8 cellular contexts compared by ENCODE assay signal in the genomic region with DNA sequence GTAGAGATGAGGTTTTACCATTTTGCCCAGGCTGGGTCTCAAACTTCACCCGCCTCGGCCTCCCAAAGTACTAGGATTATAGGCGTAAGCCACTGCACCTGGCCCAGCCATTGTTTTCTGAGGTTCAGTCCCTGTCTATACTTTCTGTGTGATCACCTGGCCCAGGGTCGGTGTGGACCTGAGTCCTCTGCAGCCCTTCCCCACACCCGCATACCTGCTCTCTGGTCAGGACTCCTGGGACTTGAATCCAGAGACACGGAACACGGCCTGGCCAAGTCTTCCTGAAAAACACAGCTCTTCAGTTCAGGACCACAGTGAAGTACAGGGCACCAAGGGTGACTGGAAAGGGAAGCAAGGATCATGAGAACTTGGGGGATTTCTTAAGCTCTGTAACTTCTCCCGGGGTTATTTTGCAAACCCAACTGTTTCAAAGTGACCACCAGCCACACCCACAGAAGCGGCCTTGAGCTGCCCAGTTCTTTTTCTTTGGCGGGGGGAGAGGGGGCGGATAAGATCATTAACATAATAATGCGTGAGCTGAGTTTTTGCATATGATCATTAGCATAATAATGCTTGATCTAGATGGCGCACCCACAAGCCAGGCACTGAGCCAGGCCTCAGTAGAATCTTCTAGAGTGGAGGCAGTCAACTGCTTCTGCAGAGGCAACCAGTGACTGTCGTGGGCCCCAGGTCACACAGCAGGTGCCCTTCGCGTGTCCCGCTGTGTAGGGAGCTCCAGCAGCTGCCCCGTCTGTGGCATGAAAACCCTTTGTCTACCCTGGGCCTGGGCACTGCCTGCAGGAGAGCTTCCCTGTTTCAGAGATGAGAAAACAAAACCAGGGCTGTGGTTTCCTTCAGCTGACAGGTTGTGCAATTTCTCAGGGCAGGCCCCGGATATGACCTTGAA.
A peak's percentile ranks its signal among the peaks of the same experiment; 100 is the strongest.
DNase-seq lines count a peak whose midpoint lies in the region; ATAC-seq and TF ChIP-seq lines count a peak whose summit lies in the region.

No MANE protein-coding gene starts in this region.

- H3K4me3 ChIP-seq in iPS-15b (ENCODE audit: low read depth, low read length) = peak overlapping the region; percentile 89

- peaks cover 75% of the 10 kb centered on the region for H3K4me1 Mint-ChIP-seq in activated naive CD8-positive, alpha-beta T cell treated with anti-CD3 and anti-CD28 coated beads, Interleukin-2, amount 50 U/mL, for 24 hours

- peaks cover 8% of the 10 kb centered on the region for H3K36me3 Mint-ChIP-seq in activated naive CD8-positive, alpha-beta T cell treated with anti-CD3 and anti-CD28 coated beads, Interleukin-2, amount 50 U/mL, for 24 hours (ENCODE audit: low read depth)

- H3K9ac ChIP-seq in iPS-15b (ENCODE audit: low read depth, low read length) = peak overlapping the region; percentile 66

- peaks cover 3% of the 10 kb centered on the region for H3K36me3 ChIP-seq in iPS-15b (ENCODE audit: control insufficient read depth, insufficient read depth, low read length)

- no peaks in the 10 kb centered on the region for H3K9me3 Mint-ChIP-seq in activated naive CD8-positive, alpha-beta T cell treated with anti-CD3 and anti-CD28 coated beads, Interleukin-2, amount 50 U/mL, for 24 hours

- no peaks in the 10 kb centered on the region for H3K27me3 ChIP-seq in iPS-15b (ENCODE audit: control insufficient read depth, insufficient read depth, low read length)

- DNase-seq in DMS 273 (lab: John Stamatoyannopoulos, UW; ENCODE audit: unreplicated experiment) = peak; percentile 51
- DNase-seq in DMS 273 treated with DMSO at 0.1 percent for 48 hours (lab: John Stamatoyannopoulos, UW) = no peak
- peak; percentile 65 for DNase-seq in activated naive CD8-positive, alpha-beta T cell treated with anti-CD3 and anti-CD28 coated beads, Interleukin-2, amount 50 U/mL, for 24 hours
- peak; percentile 28 for DNase-seq in stimulated activated CD8-positive, alpha-beta memory T cell treated with anti-CD3 and anti-CD28 coated beads, Interleukin-12 subunit alpha, Interleukin-12 subunit beta, amount 100 ng/mL, for 4 hours (ENCODE audit: low read depth)
- DNase-seq in NCI-H1417 treated with DMSO at 0.1 percent for 48 hours (lab: John Stamatoyannopoulos, UW) = no peak

- H3K4me1 ChIP-seq in iPS-15b (ENCODE audit: control insufficient read depth, insufficient read depth, low read length) = peaks cover 37% of the 10 kb centered on the region

- H3K9me3 ChIP-seq in iPS-15b (ENCODE audit: control insufficient read depth, insufficient read depth, low read length) = no peaks in the 10 kb centered on the region

- peak; percentile 60 for TF ChIP-seq POLR2A in Raji (IDR thresholded peaks at IDR 0.05; ENCODE audit: insufficient read depth, low read depth, low read length)

- ATAC-seq in HG02943 (IDR thresholded peaks at IDR 0.05; ENCODE audit: low read depth, unreplicated experiment) = peak; percentile 35
- ATAC-seq in activated naive CD8-positive, alpha-beta T cell treated with anti-CD3 and anti-CD28 coated beads, Interleukin-2, amount 50 U/mL, for 24 hours = peak; percentile 47

- H3K27ac Mint-ChIP-seq in activated naive CD8-positive, alpha-beta T cell treated with anti-CD3 and anti-CD28 coated beads, Interleukin-2, amount 50 U/mL, for 24 hours = peak overlapping the region; percentile 84

- H3K27me3 Mint-ChIP-seq in activated naive CD8-positive, alpha-beta T cell treated with anti-CD3 and anti-CD28 coated beads, Interleukin-2, amount 50 U/mL, for 24 hours = peaks cover 2% of the 10 kb centered on the region

- peak overlapping the region; percentile 68 for H3K4me3 Mint-ChIP-seq in activated naive CD8-positive, alpha-beta T cell treated with anti-CD3 and anti-CD28 coated beads, Interleukin-2, amount 50 U/mL, for 24 hours

Comparison
In these comparisons a context has a peak if more than half of its experiments do, and no peak if none do; other contexts are left out.
1. DNase-seq: peak in DMS 273 (single experiment), activated naive CD8-positive, alpha-beta T cell treated with anti-CD3 and anti-CD28 coated beads, Interleukin-2, amount 50 U/mL, for 24 hours (single experiment) and stimulated activated CD8-positive, alpha-beta memory T cell treated with anti-CD3 and anti-CD28 coated beads, Interleukin-12 subunit alpha, Interleukin-12 subunit beta, amount 100 ng/mL, for 4 hours (single experiment); none in DMS 273 treated with DMSO at 0.1 percent for 48 hours (single experiment) and NCI-H1417 treated with DMSO at 0.1 percent for 48 hours (single experiment).